9 cellular contexts compared by ENCODE assay signal in the genomic region with DNA sequence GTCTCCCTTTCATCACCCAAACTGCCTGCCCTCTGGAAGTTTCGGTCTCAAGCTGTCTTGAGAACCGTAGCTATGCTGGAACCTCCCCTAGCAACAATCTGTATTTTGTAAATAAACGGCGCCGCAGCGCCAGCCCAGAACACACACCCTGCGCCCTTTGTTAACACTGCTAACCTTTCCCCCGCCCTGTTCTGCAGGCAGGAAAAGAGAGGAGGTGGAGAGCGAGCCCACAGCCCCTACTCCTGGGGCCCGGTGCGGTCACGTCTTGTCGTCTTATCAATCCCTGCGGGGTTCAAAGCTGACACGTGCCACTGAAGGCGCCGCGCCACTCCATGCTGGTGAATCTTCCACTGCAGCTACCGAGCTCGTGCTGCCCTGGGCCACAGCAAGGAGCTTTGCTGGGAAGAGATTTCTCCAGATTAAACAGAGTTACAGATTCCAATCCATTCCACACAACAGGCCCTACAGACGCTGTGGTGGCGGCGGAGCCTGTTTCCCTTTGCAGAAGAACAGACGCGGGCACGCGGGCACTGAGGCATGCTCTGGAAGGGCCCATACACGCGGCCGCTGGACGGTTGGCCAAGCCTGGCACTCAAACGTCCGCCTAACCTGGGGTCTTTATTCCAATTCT. TPM values are rescaled to one million over a fixed set of nuclear protein-coding genes. Genes with fewer than 3 reads are reported as not detected.
A peak's percentile ranks its signal among the peaks of the same experiment; 100 is the strongest.
DNase-seq lines count a peak whose midpoint lies in the region; ATAC-seq, FAIRE-seq and TF ChIP-seq lines count a peak whose summit lies in the region.
"Had no signal": no experiment of that assay in that cellular context is flagged by ENCODE, and none has a peak within 500 bp of the region (broad histone marks: within the 10 kb centered on the region; RNA-seq: fewer than 3 reads in every experiment).

No MANE protein-coding gene starts in this region.

- no peak overlapping the region for H3K4me3 ChIP-seq in keratinocyte (ENCODE audit: control insufficient read depth in 2 of 3, extremely low read depth in 1 of 3, insufficient read depth in 2 of 3, low read depth in 1 of 3, low read length in 3 of 3)
- H3K4me3 ChIP-seq in stomach: peak overlapping the region in 3 of 4 donors; percentile 2 to 27 (median 16)

- H3K27ac ChIP-seq in keratinocyte (ENCODE audit: control insufficient read depth, insufficient read depth, low read length) (no peak overlapping the region), stomach (peak overlapping the region; percentile 60 to 85 (median 68))
- H3K27ac ChIP-seq: C4-2B had no signal

- intact Hi-C loops in stomach (cut with DNase I; ENCODE audit: low total_unique reads): loop anchor here (5.0 kb wide), 1 partner anchor 88 kb away; no protein-coding TSS in a partner anchor

- no peak for TF ChIP-seq CTCF in keratinocyte (optimal IDR thresholded peaks at IDR 0.05 in 1 of 3, IDR thresholded peaks at IDR 0.05 in 1 of 3, conservative IDR thresholded peaks at IDR 0.05 in 1 of 3; ENCODE audit: extremely low read depth in 1 of 3, insufficient read depth in 2 of 3, low read length in 3 of 3)
- no peak for TF ChIP-seq CTCF in stomach (IDR thresholded peaks at IDR 0.05)

- no peaks in the 10 kb centered on the region for H3K79me2 ChIP-seq in keratinocyte (ENCODE audit: control insufficient read depth, insufficient read depth, low read length)

- H4K20me1 ChIP-seq in keratinocyte (ENCODE audit: control insufficient read depth, extremely low read depth, insufficient read depth, low read length): peaks cover 4% of the 10 kb centered on the region

- H3K9ac ChIP-seq in keratinocyte (ENCODE audit: control insufficient read depth, extremely low read depth, insufficient read depth, low read length): no peak overlapping the region

- FAIRE-seq in keratinocyte (lab: Jason Lieb, UNC): no peak

- no peak for DNase-seq in activated CD4-positive, CD25-positive, alpha-beta regulatory T cell (lab: John Stamatoyannopoulos, UW)
- peak; percentile 44 to 54 for DNase-seq in activated T-helper 1 cell treated with anti-CD3 and anti-CD28 coated beads, Interleukin-2, amount 50 U/mL, for 16 hours (ENCODE audit: low read depth in 1 of 2, low spot score in 1 of 2)
- DNase-seq in keratinocyte (ENCODE audit: low read depth, low spot score): no peak
- peak; percentile 90 for DNase-seq in stomach
- no peak for DNase-seq in NCI-H2029 (lab: John Stamatoyannopoulos, UW)
- no peak for DNase-seq in DMS114 treated with DMSO at 0.1 percent for 48 hours (lab: John Stamatoyannopoulos, UW; ENCODE audit: unreplicated experiment)
- no peak for DNase-seq in anterior cingulate cortex (lab: John Stamatoyannopoulos, UW)

- no peak for TF ChIP-seq POLR2A in stomach (IDR thresholded peaks at IDR 0.05)

- H3K9me1 ChIP-seq in keratinocyte (ENCODE audit: control insufficient read depth, extremely low read depth, insufficient read depth, low read length): no peaks in the 10 kb centered on the region

- peak overlapping the region; percentile 48 for H2AFZ ChIP-seq in keratinocyte (ENCODE audit: control insufficient read depth, low read length)

- H3K36me3 ChIP-seq in keratinocyte (ENCODE audit: control insufficient read depth in 2 of 2, extremely low read depth in 1 of 2, insufficient read depth in 2 of 2, low read length in 2 of 2) (no peaks in the 10 kb centered on the region), stomach (peaks cover 0 to 14% (median 0%) of the 10 kb centered on the region in 4 donors)

- no peak for TF ChIP-seq EP300 in stomach (IDR thresholded peaks at IDR 0.05)

- WGBS in stomach, 5 donors: 19 to 25% (median 22%) methylated on average over 33 of the region's 33 CpGs

- peak; percentile 32 to 61 for ATAC-seq in activated CD4-positive, CD25-positive, alpha-beta regulatory T cell treated with anti-CD3 and anti-CD28 coated beads, Interleukin-2, amount 50 U/mL, for 24 hours

- peaks cover 4% of the 10 kb centered on the region for H3K4me1 ChIP-seq in keratinocyte (ENCODE audit: control insufficient read depth, extremely low read depth, insufficient read depth, low read length)
- peaks cover 36 to 45% (median 39%) of the 10 kb centered on the region in 4 donors for H3K4me1 ChIP-seq in stomach

- H3K27me3 ChIP-seq in keratinocyte (ENCODE audit: control insufficient read depth, extremely low read depth, insufficient read depth, low read length) (peaks cover 35% of the 10 kb centered on the region), stomach (no peaks in the 10 kb centered on the region)

- dilution Hi-C loops in keratinocyte (cut with MboI; ENCODE audit: extremely low pct_ligation_motif_present, low sequenced_read_pairs): no loop called here

- peak overlapping the region; percentile 52 for H3K4me2 ChIP-seq in keratinocyte (ENCODE audit: control insufficient read depth, extremely low read depth, insufficient read depth, low read depth, low read length)

- H3K9me3 ChIP-seq in keratinocyte (ENCODE audit: control insufficient read depth, low read depth, low read length): no peaks in the 10 kb centered on the region
- H3K9me3 ChIP-seq in stomach: no peaks in the 10 kb centered on the region

RNA-seq across cellular contexts. Expression of gene ZDHHC11B, which starts 25.3 kb away (rescaled TPM):
- polyA plus RNA-seq in keratinocyte (0.14 to 0.18 TPM in 2 of 3 replicates, not detected in the other), stomach (10 to 100 TPM in 1 of 3 donors, 1 to 10 TPM in 1, under 1 TPM in 1; 0.93 to 11.5 (median 1.2) TPM)
- polyA plus RNA-seq in keratinocyte (2011; ENCODE audit: low read depth): 0.16 TPM
- 0.12 and 0.16 TPM in 2 replicates for polyA plus RNA-seq in keratinocyte (2011; cell fraction: cytosol; rRNA removed)
- 2.4 and 3.1 TPM in 2 replicates for polyA plus RNA-seq in keratinocyte (2011; cell fraction: nucleus; rRNA removed)
- 0.38 and 1.1 TPM in 2 replicates for polyA plus RNA-seq in keratinocyte (2012; ENCODE audit: low replicate concordance)
- polyA minus RNA-seq in keratinocyte: 0.40 to 1.3 TPM in 2 of 3 replicates, not detected in the other
- not detected for polyA minus RNA-seq in keratinocyte (2011; cell fraction: cytosol; rRNA and poly(A)+ RNA removed)
- polyA minus RNA-seq in keratinocyte (2011; cell fraction: nucleus; rRNA and poly(A)+ RNA removed): 0.63 and 1.9 TPM in 2 replicates
- total RNA-seq in stomach: 10 to 100 TPM in 3 of 5 donors, 1 to 10 TPM in 2; 1.8 to 42.4 (median 11.7) TPM

Comparison
In these comparisons a context has a peak if more than half of its experiments do, and no peak if none do; other contexts are left out.
1. DNase-seq: peak in activated T-helper 1 cell treated with anti-CD3 and anti-CD28 coated beads, Interleukin-2, amount 50 U/mL, for 16 hours (2 of 2) and stomach (single experiment); none in activated CD4-positive, CD25-positive, alpha-beta regulatory T cell (0 of 4), keratinocyte (single experiment), NCI-H2029 (single experiment), DMS114 treated with DMSO at 0.1 percent for 48 hours (single experiment) and anterior cingulate cortex (0 of 58).
2. H3K4me3 ChIP-seq: peak in stomach (3 of 4); none in keratinocyte (0 of 3).